ENCODE assay signal across 1 cellular context in the genomic region with DNA sequence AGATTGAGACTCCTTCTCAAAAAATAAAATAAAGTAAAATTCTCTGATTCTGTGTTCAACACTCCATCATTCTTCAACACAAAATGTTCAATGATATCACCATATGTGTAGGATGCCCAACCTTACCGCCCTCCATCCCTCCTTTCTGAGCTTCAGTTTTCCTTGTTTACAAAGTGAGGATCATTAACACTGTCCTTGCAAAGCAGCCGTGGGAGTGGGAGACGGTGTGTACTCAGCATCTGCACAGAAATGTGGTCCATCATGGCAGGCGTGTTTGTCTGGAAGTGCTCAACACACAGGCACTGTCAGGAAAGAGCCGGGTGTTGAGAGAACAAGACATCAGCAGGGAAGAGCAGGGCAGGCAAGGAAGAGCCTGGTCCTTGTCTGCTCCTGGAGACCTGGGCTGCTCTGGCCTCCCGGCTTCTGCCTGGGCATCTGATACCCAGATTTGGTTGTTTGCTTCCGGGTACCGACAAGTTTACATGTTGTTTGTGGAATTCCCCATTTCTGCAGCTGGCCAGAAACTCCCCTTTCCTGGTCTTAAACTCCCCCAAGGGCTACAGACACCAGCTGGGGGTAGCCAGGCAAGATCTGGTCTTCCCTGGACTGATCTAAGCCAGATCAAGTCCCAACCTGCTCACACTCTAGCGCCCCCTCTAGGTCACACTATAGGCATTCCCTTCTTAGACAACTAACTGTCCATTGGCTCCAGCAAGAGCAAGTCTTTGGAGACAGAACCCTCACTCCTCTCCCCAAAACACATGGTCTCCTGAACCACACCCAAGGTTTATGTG.
TF ChIP-seq lines count a peak whose summit lies in the region.

No MANE protein-coding gene starts in this region.

TF ChIP-seq in HepG2, 621 proteins besides CTCF, POLR2A, EP300 and RAD21 (continued from another document and continues in another):
- TF ChIP-seq FOXK1 (CRISPR knock-in tag; IDR thresholded peaks at IDR 0.05; ENCODE audit: borderline replicate concordance, low read depth) = 0 out of 2 replicates have a peak, but pooled peaks have one; percentile 7
- TF ChIP-seq NFE2 (CRISPR knock-in tag; IDR thresholded peaks at IDR 0.05) = no peak
- no peak for TF ChIP-seq REPIN1 (CRISPR knock-in tag; IDR thresholded peaks at IDR 0.05; ENCODE audit: borderline replicate concordance, low read depth)
- TF ChIP-seq, protein P1, sequence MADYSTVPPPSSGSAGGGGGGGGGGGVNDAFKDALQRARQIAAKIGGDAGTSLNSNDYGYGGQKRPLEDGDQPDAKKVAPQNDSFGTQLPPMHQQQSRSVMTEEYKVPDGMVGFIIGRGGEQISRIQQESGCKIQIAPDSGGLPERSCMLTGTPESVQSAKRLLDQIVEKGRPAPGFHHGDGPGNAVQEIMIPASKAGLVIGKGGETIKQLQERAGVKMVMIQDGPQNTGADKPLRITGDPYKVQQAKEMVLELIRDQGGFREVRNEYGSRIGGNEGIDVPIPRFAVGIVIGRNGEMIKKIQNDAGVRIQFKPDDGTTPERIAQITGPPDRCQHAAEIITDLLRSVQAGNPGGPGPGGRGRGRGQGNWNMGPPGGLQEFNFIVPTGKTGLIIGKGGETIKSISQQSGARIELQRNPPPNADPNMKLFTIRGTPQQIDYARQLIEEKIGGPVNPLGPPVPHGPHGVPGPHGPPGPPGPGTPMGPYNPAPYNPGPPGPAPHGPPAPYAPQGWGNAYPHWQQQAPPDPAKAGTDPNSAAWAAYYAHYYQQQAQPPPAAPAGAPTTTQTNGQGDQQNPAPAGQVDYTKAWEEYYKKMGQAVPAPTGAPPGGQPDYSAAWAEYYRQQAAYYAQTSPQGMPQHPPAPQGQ (CRISPR knock-in tag; IDR thresholded peaks at IDR 0.05; ENCODE audit: borderline replicate concordance) = no peak
- no peak for TF ChIP-seq ZNF530 (CRISPR knock-in tag; IDR thresholded peaks at IDR 0.05; ENCODE audit: low read depth)
- TF ChIP-seq, protein P2, sequence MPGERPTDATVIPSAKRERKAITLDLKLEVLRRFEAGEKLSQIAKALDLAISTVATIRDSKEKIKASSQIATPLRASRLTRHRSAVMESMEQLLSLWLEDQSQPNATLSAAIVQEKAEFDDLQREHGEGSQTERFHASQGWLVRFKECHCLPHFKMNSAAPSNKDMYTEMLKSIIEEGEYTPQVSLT (CRISPR knock-in tag; IDR thresholded peaks at IDR 0.05; ENCODE audit: borderline replicate concordance, low read depth) = no peak
- TF ChIP-seq NR2F1 (CRISPR knock-in tag; IDR thresholded peaks at IDR 0.05) = no peak
- TF ChIP-seq, protein P3, sequence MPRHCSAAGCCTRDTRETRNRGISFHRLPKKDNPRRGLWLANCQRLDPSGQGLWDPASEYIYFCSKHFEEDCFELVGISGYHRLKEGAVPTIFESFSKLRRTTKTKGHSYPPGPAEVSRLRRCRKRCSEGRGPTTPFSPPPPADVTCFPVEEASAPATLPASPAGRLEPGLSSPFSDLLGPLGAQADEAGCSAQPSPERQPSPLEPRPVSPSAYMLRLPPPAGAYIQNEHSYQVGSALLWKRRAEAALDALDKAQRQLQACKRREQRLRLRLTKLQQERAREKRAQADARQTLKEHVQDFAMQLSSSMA (CRISPR knock-in tag; IDR thresholded peaks at IDR 0.05) = 0 out of 2 replicates have a peak, but pooled peaks have one; percentile 52
- no peak for TF ChIP-seq SRSF4 (IDR thresholded peaks at IDR 0.05; ENCODE audit: low read depth, low read length, poor library complexity, severe bottlenecking)
- TF ChIP-seq, protein P4, sequence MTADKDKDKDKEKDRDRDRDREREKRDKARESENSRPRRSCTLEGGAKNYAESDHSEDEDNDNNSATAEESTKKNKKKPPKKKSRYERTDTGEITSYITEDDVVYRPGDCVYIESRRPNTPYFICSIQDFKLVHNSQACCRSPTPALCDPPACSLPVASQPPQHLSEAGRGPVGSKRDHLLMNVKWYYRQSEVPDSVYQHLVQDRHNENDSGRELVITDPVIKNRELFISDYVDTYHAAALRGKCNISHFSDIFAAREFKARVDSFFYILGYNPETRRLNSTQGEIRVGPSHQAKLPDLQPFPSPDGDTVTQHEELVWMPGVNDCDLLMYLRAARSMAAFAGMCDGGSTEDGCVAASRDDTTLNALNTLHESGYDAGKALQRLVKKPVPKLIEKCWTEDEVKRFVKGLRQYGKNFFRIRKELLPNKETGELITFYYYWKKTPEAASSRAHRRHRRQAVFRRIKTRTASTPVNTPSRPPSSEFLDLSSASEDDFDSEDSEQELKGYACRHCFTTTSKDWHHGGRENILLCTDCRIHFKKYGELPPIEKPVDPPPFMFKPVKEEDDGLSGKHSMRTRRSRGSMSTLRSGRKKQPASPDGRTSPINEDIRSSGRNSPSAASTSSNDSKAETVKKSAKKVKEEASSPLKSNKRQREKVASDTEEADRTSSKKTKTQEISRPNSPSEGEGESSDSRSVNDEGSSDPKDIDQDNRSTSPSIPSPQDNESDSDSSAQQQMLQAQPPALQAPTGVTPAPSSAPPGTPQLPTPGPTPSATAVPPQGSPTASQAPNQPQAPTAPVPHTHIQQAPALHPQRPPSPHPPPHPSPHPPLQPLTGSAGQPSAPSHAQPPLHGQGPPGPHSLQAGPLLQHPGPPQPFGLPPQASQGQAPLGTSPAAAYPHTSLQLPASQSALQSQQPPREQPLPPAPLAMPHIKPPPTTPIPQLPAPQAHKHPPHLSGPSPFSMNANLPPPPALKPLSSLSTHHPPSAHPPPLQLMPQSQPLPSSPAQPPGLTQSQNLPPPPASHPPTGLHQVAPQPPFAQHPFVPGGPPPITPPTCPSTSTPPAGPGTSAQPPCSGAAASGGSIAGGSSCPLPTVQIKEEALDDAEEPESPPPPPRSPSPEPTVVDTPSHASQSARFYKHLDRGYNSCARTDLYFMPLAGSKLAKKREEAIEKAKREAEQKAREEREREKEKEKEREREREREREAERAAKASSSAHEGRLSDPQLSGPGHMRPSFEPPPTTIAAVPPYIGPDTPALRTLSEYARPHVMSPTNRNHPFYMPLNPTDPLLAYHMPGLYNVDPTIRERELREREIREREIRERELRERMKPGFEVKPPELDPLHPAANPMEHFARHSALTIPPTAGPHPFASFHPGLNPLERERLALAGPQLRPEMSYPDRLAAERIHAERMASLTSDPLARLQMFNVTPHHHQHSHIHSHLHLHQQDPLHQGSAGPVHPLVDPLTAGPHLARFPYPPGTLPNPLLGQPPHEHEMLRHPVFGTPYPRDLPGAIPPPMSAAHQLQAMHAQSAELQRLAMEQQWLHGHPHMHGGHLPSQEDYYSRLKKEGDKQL (CRISPR knock-in tag; IDR thresholded peaks at IDR 0.05; ENCODE audit: low read depth) = no peak
- TF ChIP-seq KLF16 (CRISPR knock-in tag; IDR thresholded peaks at IDR 0.05) = no peak
- no peak for TF ChIP-seq ELF3 (CRISPR knock-in tag; IDR thresholded peaks at IDR 0.05)
- TF ChIP-seq ZNF282 (IDR thresholded peaks at IDR 0.05; ENCODE audit: partially characterized antibody) = no peak
- no peak for TF ChIP-seq BRCA1 (CRISPR knock-in tag; IDR thresholded peaks at IDR 0.05)
- no peak for TF ChIP-seq ZFYVE20 (CRISPR knock-in tag; IDR thresholded peaks at IDR 0.05; ENCODE audit: borderline replicate concordance, low read depth)
- TF ChIP-seq CCDC6 (CRISPR knock-in tag; IDR thresholded peaks at IDR 0.05) = 0 out of 2 replicates have a peak, but pooled peaks have one; percentile 51
- no peak for TF ChIP-seq NFRKB (IDR thresholded peaks at IDR 0.05)
- TF ChIP-seq, protein P5, sequence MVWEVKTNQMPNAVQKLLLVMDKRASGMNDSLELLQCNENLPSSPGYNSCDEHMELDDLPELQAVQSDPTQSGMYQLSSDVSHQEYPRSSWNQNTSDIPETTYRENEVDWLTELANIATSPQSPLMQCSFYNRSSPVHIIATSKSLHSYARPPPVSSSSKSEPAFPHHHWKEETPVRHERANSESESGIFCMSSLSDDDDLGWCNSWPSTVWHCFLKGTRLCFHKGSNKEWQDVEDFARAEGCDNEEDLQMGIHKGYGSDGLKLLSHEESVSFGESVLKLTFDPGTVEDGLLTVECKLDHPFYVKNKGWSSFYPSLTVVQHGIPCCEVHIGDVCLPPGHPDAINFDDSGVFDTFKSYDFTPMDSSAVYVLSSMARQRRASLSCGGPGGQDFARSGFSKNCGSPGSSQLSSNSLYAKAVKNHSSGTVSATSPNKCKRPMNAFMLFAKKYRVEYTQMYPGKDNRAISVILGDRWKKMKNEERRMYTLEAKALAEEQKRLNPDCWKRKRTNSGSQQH (CRISPR knock-in tag; IDR thresholded peaks at IDR 0.05; ENCODE audit: low read depth) = no peak
- no peak for TF ChIP-seq BORCS8-MEF2B (CRISPR knock-in tag; IDR thresholded peaks at IDR 0.05)
- TF ChIP-seq POLR2G (IDR thresholded peaks at IDR 0.05; ENCODE audit: low read depth, low read length) = no peak
- no peak for TF ChIP-seq TCF7 (IDR thresholded peaks at IDR 0.05; ENCODE audit: low read depth)
- TF ChIP-seq ZSCAN21 (CRISPR knock-in tag; IDR thresholded peaks at IDR 0.05; ENCODE audit: borderline replicate concordance) = 0 out of 2 replicates have a peak, but pooled peaks have one; percentile 57
- no peak for TF ChIP-seq SKI (IDR thresholded peaks at IDR 0.05; ENCODE audit: partially characterized antibody)
- TF ChIP-seq ZNF678 (CRISPR knock-in tag; IDR thresholded peaks at IDR 0.05) = no peak
- TF ChIP-seq, protein P6, sequence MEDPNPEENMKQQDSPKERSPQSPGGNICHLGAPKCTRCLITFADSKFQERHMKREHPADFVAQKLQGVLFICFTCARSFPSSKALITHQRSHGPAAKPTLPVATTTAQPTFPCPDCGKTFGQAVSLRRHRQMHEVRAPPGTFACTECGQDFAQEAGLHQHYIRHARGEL (CRISPR knock-in tag; IDR thresholded peaks at IDR 0.05) = no peak
- TF ChIP-seq, protein P7, sequence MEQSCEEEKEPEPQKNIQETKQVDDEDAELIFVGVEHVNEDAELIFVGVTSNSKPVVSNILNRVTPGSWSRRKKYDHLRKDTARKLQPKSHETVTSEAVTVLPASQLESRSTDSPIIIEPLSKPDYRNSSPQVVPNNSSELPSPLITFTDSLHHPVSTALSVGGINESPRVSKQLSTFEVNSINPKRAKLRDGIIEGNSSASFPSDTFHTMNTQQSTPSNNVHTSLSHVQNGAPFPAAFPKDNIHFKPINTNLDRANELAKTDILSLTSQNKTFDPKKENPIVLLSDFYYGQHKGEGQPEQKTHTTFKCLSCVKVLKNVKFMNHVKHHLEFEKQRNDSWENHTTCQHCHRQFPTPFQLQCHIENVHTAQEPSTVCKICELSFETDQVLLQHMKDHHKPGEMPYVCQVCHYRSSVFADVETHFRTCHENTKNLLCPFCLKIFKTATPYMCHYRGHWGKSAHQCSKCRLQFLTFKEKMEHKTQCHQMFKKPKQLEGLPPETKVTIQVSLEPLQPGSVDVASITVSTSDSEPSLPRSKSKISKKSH (CRISPR knock-in tag; IDR thresholded peaks at IDR 0.05; ENCODE audit: borderline replicate concordance) = no peak
- TF ChIP-seq ARNTL (CRISPR knock-in tag; IDR thresholded peaks at IDR 0.05) = 0 out of 2 replicates have a peak, but pooled peaks have one; percentile 29
- TF ChIP-seq MAZ (IDR thresholded peaks at IDR 0.05; ENCODE audit: borderline replicate concordance, low read depth, low read length) = no peak
- TF ChIP-seq MAZ (CRISPR knock-in tag; IDR thresholded peaks at IDR 0.05; ENCODE audit: low read depth) = no peak
- TF ChIP-seq FOSL2 (CRISPR knock-in tag; IDR thresholded peaks at IDR 0.05) = no peak
- no peak for TF ChIP-seq ZNF326 (CRISPR knock-in tag; IDR thresholded peaks at IDR 0.05; ENCODE audit: borderline replicate concordance)
- no peak for TF ChIP-seq ZNF432 (CRISPR knock-in tag; IDR thresholded peaks at IDR 0.05; ENCODE audit: borderline replicate concordance)
- no peak for TF ChIP-seq NONO (IDR thresholded peaks at IDR 0.05)
- no peak for TF ChIP-seq NONO (CRISPR knock-in tag; conservative IDR thresholded peaks at IDR 0.05)
- TF ChIP-seq CENPT (CRISPR knock-in tag; IDR thresholded peaks at IDR 0.05; ENCODE audit: low read depth) = no peak
- no peak for TF ChIP-seq ZZZ3 (CRISPR knock-in tag; IDR thresholded peaks at IDR 0.05; ENCODE audit: borderline replicate concordance)
- no peak for TF ChIP-seq XBP1 (CRISPR knock-in tag; IDR thresholded peaks at IDR 0.05)
- no peak for TF ChIP-seq GTF2F1 (IDR thresholded peaks at IDR 0.05; ENCODE audit: low read length)
- TF ChIP-seq FOXK2 (IDR thresholded peaks at IDR 0.05) = no peak
- TF ChIP-seq, protein P8, sequence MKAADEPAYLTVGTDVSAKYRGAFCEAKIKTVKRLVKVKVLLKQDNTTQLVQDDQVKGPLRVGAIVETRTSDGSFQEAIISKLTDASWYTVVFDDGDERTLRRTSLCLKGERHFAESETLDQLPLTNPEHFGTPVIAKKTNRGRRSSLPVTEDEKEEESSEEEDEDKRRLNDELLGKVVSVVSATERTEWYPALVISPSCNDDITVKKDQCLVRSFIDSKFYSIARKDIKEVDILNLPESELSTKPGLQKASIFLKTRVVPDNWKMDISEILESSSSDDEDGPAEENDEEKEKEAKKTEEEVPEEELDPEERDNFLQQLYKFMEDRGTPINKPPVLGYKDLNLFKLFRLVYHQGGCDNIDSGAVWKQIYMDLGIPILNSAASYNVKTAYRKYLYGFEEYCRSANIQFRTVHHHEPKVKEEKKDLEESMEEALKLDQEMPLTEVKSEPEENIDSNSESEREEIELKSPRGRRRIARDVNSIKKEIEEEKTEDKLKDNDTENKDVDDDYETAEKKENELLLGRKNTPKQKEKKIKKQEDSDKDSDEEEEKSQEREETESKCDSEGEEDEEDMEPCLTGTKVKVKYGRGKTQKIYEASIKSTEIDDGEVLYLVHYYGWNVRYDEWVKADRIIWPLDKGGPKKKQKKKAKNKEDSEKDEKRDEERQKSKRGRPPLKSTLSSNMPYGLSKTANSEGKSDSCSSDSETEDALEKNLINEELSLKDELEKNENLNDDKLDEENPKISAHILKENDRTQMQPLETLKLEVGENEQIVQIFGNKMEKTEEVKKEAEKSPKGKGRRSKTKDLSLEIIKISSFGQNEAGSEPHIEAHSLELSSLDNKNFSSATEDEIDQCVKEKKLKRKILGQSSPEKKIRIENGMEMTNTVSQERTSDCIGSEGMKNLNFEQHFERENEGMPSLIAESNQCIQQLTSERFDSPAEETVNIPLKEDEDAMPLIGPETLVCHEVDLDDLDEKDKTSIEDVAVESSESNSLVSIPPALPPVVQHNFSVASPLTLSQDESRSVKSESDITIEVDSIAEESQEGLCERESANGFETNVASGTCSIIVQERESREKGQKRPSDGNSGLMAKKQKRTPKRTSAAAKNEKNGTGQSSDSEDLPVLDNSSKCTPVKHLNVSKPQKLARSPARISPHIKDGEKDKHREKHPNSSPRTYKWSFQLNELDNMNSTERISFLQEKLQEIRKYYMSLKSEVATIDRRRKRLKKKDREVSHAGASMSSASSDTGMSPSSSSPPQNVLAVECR (CRISPR knock-in tag; IDR thresholded peaks at IDR 0.05; ENCODE audit: borderline replicate concordance) = 0 out of 2 replicates have a peak, but pooled peaks have one; percentile 25
- no peak for TF ChIP-seq ZKSCAN8 (CRISPR knock-in tag; IDR thresholded peaks at IDR 0.05; ENCODE audit: borderline replicate concordance)
- peak; percentile 52 for TF ChIP-seq STAG1 (CRISPR knock-in tag; IDR thresholded peaks at IDR 0.05)
- peak; percentile 68 for TF ChIP-seq SMC3 (IDR thresholded peaks at IDR 0.05; ENCODE audit: low read length)
